11 cellular contexts compared by ENCODE assay signal in the genomic region with DNA sequence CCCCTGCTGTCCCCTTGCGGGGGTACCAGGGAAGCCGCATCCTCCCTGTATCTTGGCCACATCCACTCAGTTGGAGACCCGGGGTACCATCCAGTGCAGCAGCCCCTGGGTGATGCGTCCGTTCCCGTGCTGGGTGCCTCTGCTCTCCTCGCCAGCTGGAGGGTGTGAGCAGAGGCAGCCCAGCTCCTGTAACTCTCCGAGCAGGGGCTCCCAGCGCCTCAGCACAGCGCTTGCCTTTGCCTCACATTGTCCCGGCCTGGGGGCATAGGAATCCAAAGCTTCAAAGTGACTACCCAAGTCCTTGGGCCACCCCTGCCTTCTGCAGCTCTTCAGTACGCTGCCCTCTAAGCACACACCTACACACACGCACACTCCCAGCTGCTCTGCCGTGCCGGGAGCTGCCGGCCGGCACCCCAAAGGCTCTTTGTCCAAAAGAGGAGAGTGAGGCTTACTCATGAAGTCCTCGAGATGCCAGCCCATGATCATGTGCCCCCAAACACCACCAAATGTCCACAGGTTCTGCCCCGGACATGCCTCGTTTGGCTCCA. TPM values are rescaled to one million over a fixed set of nuclear protein-coding genes. Genes with fewer than 3 reads are reported as not detected.
DNase-seq lines count a peak whose midpoint lies in the region; ATAC-seq and TF ChIP-seq lines count a peak whose summit lies in the region.
"Had no signal": no experiment of that assay in that cellular context is flagged by ENCODE, and none has a peak within 500 bp of the region (broad histone marks: within the 10 kb centered on the region; RNA-seq: fewer than 3 reads in every experiment).

No MANE protein-coding gene starts in this region.

- H3K4me3 ChIP-seq in AG04450 (ENCODE audit: low read depth, low read length) (peak overlapping the region; percentile 94), foreskin fibroblast (ENCODE audit: low read depth in 1 of 2, low read length in 2 of 2) (peak overlapping the region; percentile 86 to 98)

- peaks cover 66% of the 10 kb centered on the region for H3K4me1 Mint-ChIP-seq in nephron progenitor cell

- ATAC-seq in HG02981 (IDR thresholded peaks at IDR 0.05; ENCODE audit: unreplicated experiment) (no peak), GM19395 (IDR thresholded peaks at IDR 0.05; ENCODE audit: unreplicated experiment) (no peak), GM19463 (IDR thresholded peaks at IDR 0.05; ENCODE audit: unreplicated experiment) (no peak)

- DNase-seq in AG04450 (ENCODE audit: low read depth, low spot score) (no peak), NCI-H69 (lab: John Stamatoyannopoulos, UW) (peak; percentile 40), foreskin fibroblast (peak; percentile 26 to 62), nephron progenitor cell (peak; percentile 29), NCI-H2196 (lab: John Stamatoyannopoulos, UW; ENCODE audit: unreplicated experiment) (no peak)
- DNase-seq: activated T-cell treated with anti-CD3 and anti-CD28 coated beads, Interleukin-2, amount 50 U/mL, for 1 hour; naive B cell; NCI-H526 had no signal

- peak overlapping the region; percentile 91 for H3K27ac ChIP-seq in AG04450 (ENCODE audit: low read depth, low read length)

- H3K4me3 Mint-ChIP-seq in nephron progenitor cell = peak overlapping the region; percentile 90

- no peaks in the 10 kb centered on the region for H3K36me3 Mint-ChIP-seq in nephron progenitor cell (ENCODE audit: low read depth)

- no peaks in the 10 kb centered on the region for H3K27me3 ChIP-seq in AG04450 (ENCODE audit: control insufficient read depth, insufficient read depth, low read length)

- TF ChIP-seq CTCF in AG04450 (IDR thresholded peaks at IDR 0.05; ENCODE audit: low read depth, low read length) = no peak
- TF ChIP-seq CTCF in foreskin fibroblast (IDR thresholded peaks at IDR 0.05; ENCODE audit: low read depth, low read length) = no peak
- no peak for TF ChIP-seq CTCF in nephron progenitor cell (IDR thresholded peaks at IDR 0.05)

- no peaks in the 10 kb centered on the region for H3K9me3 Mint-ChIP-seq in nephron progenitor cell
- H3K9me3 Mint-ChIP-seq: naive B cell had no signal

- CTCF ChIA-PET in AG04450 (lab: Charles Lee) = interaction anchor here (0.6 to 1.7 kb wide), 4 partner anchors 77 to 180 kb away, joined by 4 to 11 read pairs (median 7); no protein-coding TSS in a partner anchor

- H3K27ac Mint-ChIP-seq in nephron progenitor cell = peak overlapping the region; percentile 95

- peaks cover 3% of the 10 kb centered on the region for H3K27me3 Mint-ChIP-seq in nephron progenitor cell (ENCODE audit: low read depth, poor library complexity)

- POLR2A ChIA-PET in AG04450 (lab: Yijun Ruan, JAX) = interaction anchor here (0.7 to 3.9 kb wide), 12 partner anchors 10 to 180 kb away, joined by 3 to 65 read pairs (median 5); no protein-coding TSS in a partner anchor

- no peaks in the 10 kb centered on the region; the same call in 1 of the 2 replicates for H3K9me3 ChIP-seq in AG04450 (ENCODE audit: control insufficient read depth, insufficient read depth, low read length)

RNA-seq across cellular contexts. Expression of a gene that starts 0.7 kb away (rescaled TPM):
- 107 and 108 TPM in 2 replicates for polyA plus RNA-seq in AG04450 (2011; rRNA removed)
- 64.2 and 76.5 TPM in 2 replicates for polyA minus RNA-seq in AG04450 (2011; rRNA and poly(A)+ RNA removed)

Comparison
In these comparisons a context has a peak if more than half of its experiments do, and no peak if none do; other contexts are left out.
1. DNase-seq: peak in NCI-H69 (single experiment), foreskin fibroblast (2 of 2) and nephron progenitor cell (single experiment); none in AG04450 (single experiment) and NCI-H2196 (single experiment).